ENCODE assay signal across 20 cellular contexts in genomic region chr12:23543767-23544166, GRCh38.
DNase-seq lines count a peak whose midpoint lies in the region; ATAC-seq, FAIRE-seq and TF ChIP-seq lines count a peak whose summit lies in the region.
"Had no signal": no experiment of that assay in that cellular context is flagged by ENCODE, and none has a peak within 500 bp of the region (broad histone marks: within the 10 kb centered on the region; RNA-seq: fewer than 3 reads in every experiment).

No MANE protein-coding gene starts in this region.

- ATAC-seq in HepG2 (no peak), right lobe of liver (no peak), K562 (no peak), HG03565 (IDR thresholded peaks at IDR 0.05; ENCODE audit: unreplicated experiment) (no peak)
- ATAC-seq: A549; CD8-positive, alpha-beta T cell had no signal

- no peak for TF ChIP-seq CTCF in HepG2 (CRISPR knock-in tag; IDR thresholded peaks at IDR 0.05)
- no peak for TF ChIP-seq CTCF in right lobe of liver (IDR thresholded peaks at IDR 0.05)
- TF ChIP-seq CTCF in K562 (IDR thresholded peaks at IDR 0.05 in 2 of 3, conservative IDR thresholded peaks at IDR 0.05 in 1 of 3; ENCODE audit: insufficient read depth in 2 of 3, low read depth in 1 of 3, low read length in 3 of 3) = no peak
- no peak for TF ChIP-seq CTCF in esophagus muscularis mucosa (IDR thresholded peaks at IDR 0.05)

- in situ Hi-C loops in HepG2 (cut with HindIII; ENCODE audit: extremely low pct_ligation_motif_present, low pct_unique_long_range_greater_than_20kb) (no loop called here), K562 (cut with MboI) (no loop called here)

- H3K36me3 ChIP-seq in HepG2 (replicated peaks in 1 of 2; ENCODE audit: control insufficient read depth in 1 of 2, insufficient read depth in 2 of 2, low read length in 2 of 2) (peaks cover 13 to 57% of the 10 kb centered on the region in 2 experiments), right lobe of liver (peaks cover 0 to 6% (median 0%) of the 10 kb centered on the region in 4 donors), K562 (ENCODE audit: control insufficient read depth, insufficient read depth, low read length) (peaks cover 51% of the 10 kb centered on the region), esophagus muscularis mucosa (no peaks in the 10 kb centered on the region)
- H3K36me3 ChIP-seq: BLaER1 treated with 17β-estradiol and CSF1 and Interleukin-3, amounts not matched to agents 10 nM and 100 nM had no signal

- H4K20me1 ChIP-seq in HepG2 (ENCODE audit: insufficient read depth, low read length) (no peaks in the 10 kb centered on the region), K562 (replicated peaks; ENCODE audit: control insufficient read depth, insufficient read depth, low read length) (no peaks in the 10 kb centered on the region)
- H4K20me1 ChIP-seq: BLaER1 treated with 17β-estradiol and CSF1 and Interleukin-3, amounts not matched to agents 10 nM and 100 nM had no signal

- TF ChIP-seq EP300 in HepG2 (IDR thresholded peaks at IDR 0.05; ENCODE audit: low read depth in 2 of 2, low read length in 2 of 2) (no peak), HepG2 (CRISPR knock-in tag; IDR thresholded peaks at IDR 0.05; ENCODE audit: borderline replicate concordance) (no peak), K562 (IDR thresholded peaks at IDR 0.05; ENCODE audit: low read length) (no peak), esophagus muscularis mucosa (IDR thresholded peaks at IDR 0.05) (no peak)

- no peak for DNase-seq in HepG2 (ENCODE audit: low spot score)
- no peak for DNase-seq in right lobe of liver
- DNase-seq in K562 (ENCODE audit: extremely low read depth in 1 of 4, low spot score in 3 of 4) = no peak
- DNase-seq in esophagus muscularis mucosa (ENCODE audit: extremely low spot score) = no peak
- DNase-seq: AML-193; Caco-2; Calu3; CD4-positive, alpha-beta T cell; CD8-positive, alpha-beta T cell; DMS79 treated with DMSO at 0.1 percent for 48 hours; GF-D8 had no signal

- H3K79me2 ChIP-seq in HepG2 (ENCODE audit: insufficient read depth, low read length) (no peaks in the 10 kb centered on the region), K562 (ENCODE audit: control insufficient read depth, insufficient read depth, low read length) (no peaks in the 10 kb centered on the region)

- 93% methylated on average over 1 of the region's 1 CpG for WGBS in HepG2 (ENCODE audit: low lambda C conversion rate)
- 56% methylated on average over 1 of the region's 1 CpG for WGBS in right lobe of liver (ENCODE audit: insufficient coverage, low coverage, low lambda C conversion rate, missing lambda C conversion rate)
- 80% methylated on average over 1 of the region's 1 CpG for WGBS in K562 (ENCODE audit: insufficient coverage, low coverage, missing lambda C conversion rate)
- WGBS in esophagus muscularis mucosa = 94% methylated on average over 1 of the region's 1 CpG

- H3K9me1 ChIP-seq in K562 (ENCODE audit: control insufficient read depth, insufficient read depth, low read length) = no peaks in the 10 kb centered on the region

- H3K9me3 ChIP-seq in HepG2 (ENCODE audit: low read length) (no peaks in the 10 kb centered on the region), right lobe of liver (no peaks in the 10 kb centered on the region), K562 (replicated peaks; ENCODE audit: control insufficient read depth, insufficient read depth, low read depth, low read length) (no peaks in the 10 kb centered on the region; the same call in 1 of the 2 replicates), esophagus muscularis mucosa (no peaks in the 10 kb centered on the region)
- H3K9me3 ChIP-seq: A549; BLaER1 treated with 17β-estradiol and CSF1 and Interleukin-3, amounts not matched to agents 10 nM and 100 nM; Caco-2 had no signal

- H3K4me2 ChIP-seq in HepG2 (ENCODE audit: low read depth, low read length) (no peak overlapping the region), K562 (ENCODE audit: insufficient read depth, low read length) (no peak overlapping the region)
- H3K4me2 ChIP-seq: A549; BLaER1 treated with 17β-estradiol and CSF1 and Interleukin-3, amounts not matched to agents 10 nM and 100 nM had no signal

- no peaks in the 10 kb centered on the region for H3K4me1 ChIP-seq in HepG2 (ENCODE audit: insufficient read depth, low read length)
- no peaks in the 10 kb centered on the region for H3K4me1 ChIP-seq in right lobe of liver
- H3K4me1 ChIP-seq in K562 (replicated peaks in 1 of 2; ENCODE audit: control insufficient read depth in 2 of 2, insufficient read depth in 2 of 2, low read length in 2 of 2) = no peaks in the 10 kb centered on the region
- H3K4me1 ChIP-seq in esophagus muscularis mucosa = no peaks in the 10 kb centered on the region
- H3K4me1 ChIP-seq: A549, Caco-2 had no signal

- intact Hi-C loops in HepG2 (cut with micrococcal nuclease; ENCODE audit: unreplicated experiment) = no loop called here
- intact Hi-C loops in right lobe of liver (cut with DNase I) = no loop called here
- intact Hi-C loops in K562 (cut with micrococcal nuclease) = no loop called here
- intact Hi-C loops in esophagus muscularis mucosa (cut with DNase I) = no loop called here

- H3K27me3 ChIP-seq in HepG2 (ENCODE audit: control insufficient read depth in 1 of 2, insufficient read depth in 2 of 2, low read length in 2 of 2) = no peaks in the 10 kb centered on the region
- H3K27me3 ChIP-seq in right lobe of liver = no peaks in the 10 kb centered on the region
- no peaks in the 10 kb centered on the region for H3K27me3 ChIP-seq in K562 (ENCODE audit: control insufficient read depth in 2 of 2, insufficient read depth in 2 of 2, low read length in 2 of 2)
- H3K27me3 ChIP-seq in esophagus muscularis mucosa = no peaks in the 10 kb centered on the region
- H3K27me3 ChIP-seq: BLaER1 treated with 17β-estradiol and CSF1 and Interleukin-3, amounts not matched to agents 10 nM and 100 nM had no signal

- no peak overlapping the region for H3K9ac ChIP-seq in HepG2 (ENCODE audit: insufficient read depth, low read depth, low read length)
- no peak overlapping the region for H3K9ac ChIP-seq in K562 (ENCODE audit: insufficient read depth in 1 of 2, low read depth in 2 of 2, low read length in 2 of 2)
- H3K9ac ChIP-seq: BLaER1 treated with 17β-estradiol and CSF1 and Interleukin-3, amounts not matched to agents 10 nM and 100 nM had no signal

- TF ChIP-seq RAD21 in HepG2 (CRISPR knock-in tag; IDR thresholded peaks at IDR 0.05) = no peak
- TF ChIP-seq RAD21 in K562 (CRISPR knock-in tag; conservative IDR thresholded peaks at IDR 0.05 in 1 of 2, IDR thresholded peaks at IDR 0.05 in 1 of 2) = no peak

- CTCF ChIA-PET in HepG2 (lab: Yijun Ruan, JAX; ENCODE audit: low intra/inter-chr PET ratio, low total read pairs) (no interaction called here), K562 (lab: Yijun Ruan, JAX; ENCODE audit: low intra/inter-chr PET ratio) (no interaction called here)

- H3K4me3 ChIP-seq in HepG2 (replicated peaks in 1 of 3; ENCODE audit: insufficient read depth in 1 of 3, low read depth in 2 of 3, low read length in 3 of 3) (no peak overlapping the region), right lobe of liver (no peak overlapping the region), K562 (no peak overlapping the region), esophagus muscularis mucosa (no peak overlapping the region)
- H3K4me3 ChIP-seq: A549; BLaER1 treated with 17β-estradiol and CSF1 and Interleukin-3, amounts not matched to agents 10 nM and 100 nM had no signal

- TF ChIP-seq POLR2A in HepG2 (IDR thresholded peaks at IDR 0.05; ENCODE audit: insufficient read depth in 1 of 2, low read depth in 2 of 2, low read length in 2 of 2) (no peak), right lobe of liver (IDR thresholded peaks at IDR 0.05) (no peak), K562 (conservative IDR thresholded peaks at IDR 0.05) (no peak), esophagus muscularis mucosa (IDR thresholded peaks at IDR 0.05; ENCODE audit: low read depth) (no peak)

- no peak overlapping the region for H2AFZ ChIP-seq in HepG2 (ENCODE audit: low read length)
- H2AFZ ChIP-seq in K562 (ENCODE audit: low read depth, low read length) = no peak overlapping the region

- POLR2A ChIA-PET in HepG2 (lab: Yijun Ruan, JAX) = no interaction called here
- POLR2A ChIA-PET in K562 (lab: Yijun Ruan, JAX) = no interaction called here

- FAIRE-seq in HepG2 (lab: Jason Lieb, UNC) (no peak), K562 (lab: Jason Lieb, UNC) (no peak)
- FAIRE-seq: A549, D721Med, G401.6, GM12891, GM19239 had no signal

- no TSS peak for BruUV-seq in HepG2 (replicated peaks; lab: Mats Ljungman, UMichigan)
- BruUV-seq in K562 (replicated peaks; lab: Mats Ljungman, UMichigan) = no TSS peak

- H3K27ac ChIP-seq in HepG2 (ENCODE audit: extremely low read length, insufficient read depth, low read length) (no peak overlapping the region), right lobe of liver (no peak overlapping the region), K562 (ENCODE audit: extremely low read depth, low read depth, low read length) (no peak overlapping the region), esophagus muscularis mucosa (replicated peaks in 1 of 4) (no peak overlapping the region)
- H3K27ac ChIP-seq: 22Rv1; A549; BLaER1 treated with 17β-estradiol and CSF1 and Interleukin-3, amounts not matched to agents 10 nM and 100 nM; C4-2B had no signal

TF ChIP-seq in HepG2, 621 proteins besides CTCF, POLR2A, EP300 and RAD21:
- TF ChIP-seq ZNF296 (CRISPR knock-in tag; conservative IDR thresholded peaks at IDR 0.05) (no peak), MAFK (conservative IDR thresholded peaks at IDR 0.05 in 1 of 2, IDR thresholded peaks at IDR 0.05 in 1 of 2; ENCODE audit: low read length in 2 of 2) (peak in 1 of 2 experiments; percentile 49; a peak in 2 of 4 replicates), MAFF (IDR thresholded peaks at IDR 0.05; ENCODE audit: low read depth, low read length) (peak; percentile 50; the same call in 1 of the 2 replicates)

TF ChIP-seq in K562, 482 proteins besides CTCF, POLR2A, EP300 and RAD21 (continues in another document):
- TF ChIP-seq ARID3B (CRISPR knock-in tag; IDR thresholded peaks at IDR 0.05; ENCODE audit: borderline replicate concordance) = no peak

Comparison
In these comparisons a context has a peak if more than half of its experiments do, and no peak if none do; other contexts are left out.
1. Of the 241 proteins assayed by ChIP-seq in both HepG2 and K562: peak only in HepG2: MAFF; only in K562: none; in both: none; in neither: 239; mixed calls (peak in some experiments, not most) for 1.